In genomic region chr12:98449601-98450000, GRCh38 we compare ENCODE assay signal across 34 cellular contexts.
"Had no signal": no experiment of that assay in that cellular context is flagged by ENCODE, and none has a peak within 500 bp of the region (broad histone marks: within the 10 kb centered on the region; RNA-seq: fewer than 3 reads in every experiment).

No MANE protein-coding gene starts in this region.

- H3K4me3 ChIP-seq: MG63 had no signal

- H3K27ac ChIP-seq: brain microvascular endothelial cell, VCaP had no signal

- H3K4me3 Mint-ChIP-seq: activated CD4-positive, alpha-beta T cell treated with anti-CD3 and anti-CD28 coated beads, Interleukin-2, amount 10 ng/mL, durations not matched to agents 24 days and 14 days; activated CD8-positive, alpha-beta T cell treated with anti-CD3 and anti-CD28 coated beads for 36 hours; activated naive CD8-positive, alpha-beta T cell treated with anti-CD3 and anti-CD28 coated beads for 36 hours; activated T-cell treated with anti-CD3 and anti-CD28 coated beads, Interleukin-2, amount 50 U/mL, for 72 hours; activated T-helper 17 cell treated with anti-CD3 and anti-CD28 coated beads, Interleukin-2, amount 50 U/mL, for 72 hours had no signal

- H3K36me3 ChIP-seq: brain microvascular endothelial cell, MG63 had no signal

- H3K36me3 Mint-ChIP-seq: activated naive CD8-positive, alpha-beta T cell treated with anti-CD3 and anti-CD28 coated beads for 36 hours had no signal

- ATAC-seq: activated CD8-positive, alpha-beta T cell treated with anti-CD3 and anti-CD28 coated beads for 36 hours; activated T-cell treated with anti-CD3 and anti-CD28 coated beads, Interleukin-2, amount 50 U/mL, for 72 hours; activated T-helper 17 cell treated with anti-CD3 and anti-CD28 coated beads, Interleukin-2, amount 50 U/mL, for 72 hours; Panc1; SK-N-SH treated with all-trans-retinoic acid at 6 μM for 48 hours had no signal

- H3K27me3 ChIP-seq: brain microvascular endothelial cell, MG63 had no signal

- H3K9me3 Mint-ChIP-seq: activated CD4-positive, alpha-beta T cell treated with anti-CD3 and anti-CD28 coated beads, Interleukin-2, amount 10 ng/mL, durations not matched to agents 24 days and 14 days; activated CD8-positive, alpha-beta T cell treated with anti-CD3 and anti-CD28 coated beads for 36 hours; activated naive CD8-positive, alpha-beta T cell treated with anti-CD3 and anti-CD28 coated beads for 36 hours; activated T-cell treated with anti-CD3 and anti-CD28 coated beads, Interleukin-2, amount 50 U/mL, for 72 hours; activated T-helper 17 cell treated with anti-CD3 and anti-CD28 coated beads, Interleukin-2, amount 50 U/mL, for 72 hours had no signal

- H3K27ac Mint-ChIP-seq: activated CD4-positive, alpha-beta T cell treated with anti-CD3 and anti-CD28 coated beads, Interleukin-2, amount 10 ng/mL, durations not matched to agents 24 days and 14 days; activated CD8-positive, alpha-beta T cell treated with anti-CD3 and anti-CD28 coated beads for 36 hours; activated naive CD8-positive, alpha-beta T cell treated with anti-CD3 and anti-CD28 coated beads for 36 hours; activated T-cell treated with anti-CD3 and anti-CD28 coated beads, Interleukin-2, amount 50 U/mL, for 72 hours; activated T-helper 17 cell treated with anti-CD3 and anti-CD28 coated beads, Interleukin-2, amount 50 U/mL, for 72 hours had no signal

- H3K9me3 ChIP-seq: MG63 had no signal

- DNase-seq: activated CD4-positive, alpha-beta T cell treated with anti-CD3 and anti-CD28 coated beads, Interleukin-2, amount 10 ng/mL, durations not matched to agents 24 days and 14 days; activated CD4-positive, alpha-beta T cell treated with anti-CD3 and anti-CD28 coated beads, Interleukin-2, amount 50 U/mL, for 4 hours; activated CD4-positive, CD25-positive, alpha-beta regulatory T cell; activated CD8-positive, alpha-beta T cell treated with anti-CD3 and anti-CD28 coated beads for 36 hours; activated effector memory CD4-positive, alpha-beta T cell treated with anti-CD3 and anti-CD28 coated beads, Interleukin-2, amount 50 U/mL, for 16 hours; activated naive CD4-positive, alpha-beta T cell; activated naive CD4-positive, alpha-beta T cell treated with anti-CD3 and anti-CD28 coated beads, Interleukin-2, amount 50 U/mL, for 16 hours; activated naive CD8-positive, alpha-beta T cell treated with anti-CD3 and anti-CD28 coated beads for 36 hours; activated T-cell treated with anti-CD3 and anti-CD28 coated beads, Interleukin-2, amount 50 U/mL, for 1 hour; activated T-cell treated with anti-CD3 and anti-CD28 coated beads, Interleukin-2, amount 50 U/mL, for 72 hours; amniotic stem cell; aorta; brain microvascular endothelial cell; central memory CD4-positive, alpha-beta T cell; Kasumi-1; KG1; MG63; NCI-H1048; NCI-H1105 treated with DMSO at 0.1 percent for 48 hours; NCI-H1436; NCI-H1694; NCI-H1930; NCI-H2081 treated with DMSO at 0.1 percent for 48 hours; NCI-H2227 treated with DMSO at 0.1 percent for 48 hours; NCI-H446; NCI-H510A treated with DMSO at 0.1 percent for 48 hours; SW 1271; T-helper 1 cell; T-helper 2 cell; T-helper 9 cell had no signal
